1 cellular context compared by ENCODE assay signal in the genomic region with DNA sequence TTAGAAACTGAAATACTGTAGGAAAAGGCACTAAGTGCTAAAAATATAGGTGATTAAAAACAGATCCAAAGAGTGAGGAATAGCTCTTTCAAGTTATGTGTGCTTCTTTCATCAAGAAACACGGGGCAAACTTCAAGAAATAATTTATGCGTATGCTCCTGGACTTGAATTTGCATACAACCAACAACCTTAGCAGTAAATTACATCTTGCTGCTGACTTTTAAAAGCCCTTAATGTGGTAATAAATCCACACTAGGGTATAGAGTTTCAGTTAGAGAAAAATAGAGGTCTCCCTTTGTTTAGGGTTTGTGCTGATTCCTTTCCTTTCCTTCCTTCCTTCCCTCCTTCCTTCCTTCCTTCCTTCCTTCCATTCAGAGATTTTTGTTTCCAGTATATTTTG.
TF ChIP-seq lines count a peak whose summit lies in the region.

No MANE protein-coding gene starts in this region.

TF ChIP-seq in GM23338, 12 proteins besides CTCF, POLR2A, EP300 and RAD21 (continued from another document):
- TF ChIP-seq, protein P1, sequence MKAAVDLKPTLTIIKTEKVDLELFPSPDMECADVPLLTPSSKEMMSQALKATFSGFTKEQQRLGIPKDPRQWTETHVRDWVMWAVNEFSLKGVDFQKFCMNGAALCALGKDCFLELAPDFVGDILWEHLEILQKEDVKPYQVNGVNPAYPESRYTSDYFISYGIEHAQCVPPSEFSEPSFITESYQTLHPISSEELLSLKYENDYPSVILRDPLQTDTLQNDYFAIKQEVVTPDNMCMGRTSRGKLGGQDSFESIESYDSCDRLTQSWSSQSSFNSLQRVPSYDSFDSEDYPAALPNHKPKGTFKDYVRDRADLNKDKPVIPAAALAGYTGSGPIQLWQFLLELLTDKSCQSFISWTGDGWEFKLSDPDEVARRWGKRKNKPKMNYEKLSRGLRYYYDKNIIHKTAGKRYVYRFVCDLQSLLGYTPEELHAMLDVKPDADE (IDR thresholded peaks at IDR 0.05), result no peak
